Comparison of ENCODE assay signal across 28 cellular contexts in the genomic region with DNA sequence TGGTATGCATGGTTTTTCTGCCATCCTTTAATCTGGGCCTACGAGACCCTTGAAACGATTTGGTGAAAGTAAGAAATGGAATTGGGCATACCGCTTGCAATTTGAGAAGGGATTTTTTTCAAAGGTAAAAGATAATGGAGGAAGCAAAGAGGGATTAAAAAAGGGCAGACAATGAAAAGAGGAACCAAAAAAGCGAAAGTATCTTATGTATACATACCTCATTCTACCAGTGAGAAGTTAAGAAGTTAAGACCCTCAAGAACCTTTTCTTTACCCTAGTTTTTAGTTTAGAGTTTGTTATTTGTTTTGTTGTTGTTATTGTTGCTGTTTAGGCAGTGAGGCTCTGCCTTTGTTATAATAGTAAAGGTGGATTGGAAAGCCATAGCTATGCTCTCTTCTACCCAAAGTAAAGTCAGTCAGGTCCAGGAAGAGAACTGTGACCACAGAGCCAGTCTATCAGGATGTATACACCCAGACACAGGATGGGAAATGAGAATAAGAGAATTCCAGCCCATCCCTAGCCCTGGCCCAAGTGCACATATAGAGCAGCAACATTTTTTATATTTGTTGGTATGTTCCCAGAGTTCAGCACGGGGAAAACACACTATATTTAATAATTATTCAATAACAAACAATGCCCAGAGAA.
DNase-seq lines count a peak whose midpoint lies in the region; ATAC-seq and TF ChIP-seq lines count a peak whose summit lies in the region.
"Had no signal": no experiment of that assay in that cellular context is flagged by ENCODE, and none has a peak within 500 bp of the region (broad histone marks: within the 10 kb centered on the region; RNA-seq: fewer than 3 reads in every experiment).

No MANE protein-coding gene starts in this region.

- no peak overlapping the region for H3K9ac ChIP-seq in MM.1S (ENCODE audit: low read length)

- H3K4me1 Mint-ChIP-seq in CD14-positive monocyte (peaks cover 28% of the 10 kb centered on the region), IgD-negative memory B cell (peaks cover 12 to 20% (median 19%) of the 10 kb centered on the region in 3 donors), endothelial cell (ENCODE audit: unreplicated experiment) (peaks cover 5% of the 10 kb centered on the region)

- H3K9me3 Mint-ChIP-seq in CD14-positive monocyte (peaks cover 3 to 14% (median 9%) of the 10 kb centered on the region in 7 donors), IgD-negative memory B cell (peaks cover 0 to 3% (median under 1%) of the 10 kb centered on the region in 3 donors), endothelial cell (ENCODE audit: unreplicated experiment) (no peaks in the 10 kb centered on the region)
- H3K9me3 Mint-ChIP-seq: type B pancreatic cell had no signal

- no peak for DNase-seq in CD14-positive monocyte (ENCODE audit: low spot score)
- peak; percentile 97 for DNase-seq in OCI-M1 (lab: John Stamatoyannopoulos, UW)
- no peak for DNase-seq in endothelial cell (ENCODE audit: low spot score)
- DNase-seq in stimulated activated CD4-positive, alpha-beta T cell treated with anti-CD3 and anti-CD28 coated beads, Interleukin-12 subunit alpha, Interleukin-12 subunit beta, amount 100 ng/mL, for 4 hours: no peak
- DNase-seq in MM.1S: no peak
- DNase-seq in cortex of kidney (lab: John Stamatoyannopoulos, UW): no peak
- DNase-seq: activated CD4-positive, alpha-beta T cell treated with anti-CD3 and anti-CD28 coated beads for 4 hours; activated CD8-positive, alpha-beta memory T cell treated with anti-CD3 and anti-CD28 coated beads for 24 hours; activated T-cell treated with anti-CD3 and anti-CD28 coated beads for 4 hours; amygdala; C1 segment of cervical spinal cord; COR-L47; gastrocnemius medialis; mammary epithelial cell; NCI-H1105 treated with DMSO at 0.1 percent for 48 hours; NCI-H187 treated with DMSO at 0.1 percent for 48 hours; NCI-H2171; NCI-H82; nephron progenitor cell; stimulated activated naive B cell treated with anti-CD40 and anti-IgM and Interleukin-4, amounts not matched to agents 10 μg/mL and 1 μg/mL and 100 μg/mL, for 72 hours had no signal

- no peaks in the 10 kb centered on the region for H3K27me3 ChIP-seq in MM.1S (replicated peaks; ENCODE audit: insufficient read depth, low read length)
- H3K27me3 ChIP-seq: gastrocnemius medialis had no signal

- H3K4me3 Mint-ChIP-seq in CD14-positive monocyte (no peak overlapping the region), IgD-negative memory B cell (peak overlapping the region in 2 of 4 donors; percentile 5 to 73), endothelial cell (ENCODE audit: unreplicated experiment) (no peak overlapping the region)
- H3K4me3 Mint-ChIP-seq: activated naive CD4-positive, alpha-beta T cell treated with anti-CD3 and anti-CD28 coated beads, Interleukin-2, amount 50 U/mL, for 24 hours; nephron progenitor cell; stimulated activated naive B cell treated with anti-CD40 and anti-IgM and Interleukin-4, amounts not matched to agents 10 μg/mL and 1 μg/mL and 100 μg/mL, for 72 hours; T-helper 1 cell treated with Interleukin-12 subunit alpha and Interleukin-12 subunit beta and Interleukin-4 antibody, amounts not matched to agents 30 μg/mL and 1 μg/mL, for 36 hours; type B pancreatic cell had no signal

- peak overlapping the region in 4 of 7 donors; percentile 17 to 83 (median 66) for H3K27ac Mint-ChIP-seq in CD14-positive monocyte
- peak overlapping the region in 2 of 3 donors; percentile 44 to 47 for H3K27ac Mint-ChIP-seq in IgD-negative memory B cell
- peak overlapping the region; percentile 49 for H3K27ac Mint-ChIP-seq in endothelial cell (ENCODE audit: unreplicated experiment)
- H3K27ac Mint-ChIP-seq: activated naive CD4-positive, alpha-beta T cell treated with anti-CD3 and anti-CD28 coated beads, Interleukin-2, amount 50 U/mL, for 24 hours; activated T-helper 2 cell treated with anti-CD3 and anti-CD28 coated beads, Interferon-gamma antibody, Interleukin-2, Interleukin-4, amounts not matched to agents 10 μg/mL and 5 μg/mL and 100 μg/mL, durations not matched to agents 14 hours and 24 hours and 36 hours; nephron progenitor cell; stimulated activated naive B cell treated with anti-CD40 and anti-IgM and Interleukin-4, amounts not matched to agents 10 μg/mL and 1 μg/mL and 100 μg/mL, for 72 hours; T-helper 1 cell treated with Interleukin-12 subunit alpha and Interleukin-12 subunit beta and Interleukin-4 antibody, amounts not matched to agents 30 μg/mL and 1 μg/mL, for 36 hours; type B pancreatic cell had no signal

- H4K20me1 ChIP-seq in MM.1S (ENCODE audit: insufficient read depth, low read length): no peaks in the 10 kb centered on the region

- H2AFZ ChIP-seq in MM.1S (ENCODE audit: low read length): no peak overlapping the region

- peaks cover 3 to 5% of the 10 kb centered on the region in 2 donors for H3K36me3 Mint-ChIP-seq in CD14-positive monocyte
- H3K36me3 Mint-ChIP-seq in IgD-negative memory B cell: peaks cover 6% of the 10 kb centered on the region
- no peaks in the 10 kb centered on the region for H3K36me3 Mint-ChIP-seq in endothelial cell (ENCODE audit: low read depth, unreplicated experiment)
- H3K36me3 Mint-ChIP-seq: type B pancreatic cell had no signal

- H3K9me2 ChIP-seq in MM.1S (replicated peaks; ENCODE audit: insufficient read depth, low read length): no peaks in the 10 kb centered on the region

- H3K4me2 ChIP-seq in MM.1S (ENCODE audit: low read depth, low read length): no peak overlapping the region

- no peak for ATAC-seq in GM21515 (IDR thresholded peaks at IDR 0.05; ENCODE audit: unreplicated experiment)
- ATAC-seq: gastrocnemius medialis; stimulated activated naive B cell treated with anti-CD40 and anti-IgM and Interleukin-4, amounts not matched to agents 10 μg/mL and 1 μg/mL and 100 μg/mL, for 72 hours had no signal

- TF ChIP-seq CTCF in CD14-positive monocyte (IDR thresholded peaks at IDR 0.05) (no peak), endothelial cell (IDR thresholded peaks at IDR 0.05; ENCODE audit: unreplicated experiment) (no peak), MM.1S (IDR thresholded peaks at IDR 0.05; ENCODE audit: low read length) (no peak)

- H3F3A ChIP-seq in MM.1S (ENCODE audit: insufficient read depth, low read length): no peaks in the 10 kb centered on the region

- H3K4me3 ChIP-seq in MM.1S (ENCODE audit: low read length): no peak overlapping the region
- H3K4me3 ChIP-seq: gastrocnemius medialis, HAP-1, skin epidermis had no signal

- H3K27me3 Mint-ChIP-seq in CD14-positive monocyte (ENCODE audit: low read depth in 3 of 3) (peaks cover 0 to 1% (median 0%) of the 10 kb centered on the region in 3 donors), IgD-negative memory B cell (no peaks in the 10 kb centered on the region), endothelial cell (ENCODE audit: unreplicated experiment) (no peaks in the 10 kb centered on the region)
- H3K27me3 Mint-ChIP-seq: activated naive CD4-positive, alpha-beta T cell treated with anti-CD3 and anti-CD28 coated beads, Interleukin-2, amount 50 U/mL, for 24 hours; stimulated activated naive B cell treated with anti-CD40 and anti-IgM and Interleukin-4, amounts not matched to agents 10 μg/mL and 1 μg/mL and 100 μg/mL, for 72 hours; type B pancreatic cell had no signal

- H3K4me1 ChIP-seq in MM.1S (ENCODE audit: low read length): no peaks in the 10 kb centered on the region

- H3K36me3 ChIP-seq in MM.1S (replicated peaks; ENCODE audit: insufficient read depth, low read length): no peaks in the 10 kb centered on the region
- H3K36me3 ChIP-seq: gastrocnemius medialis, HAP-1 had no signal

- H3K79me2 ChIP-seq in MM.1S (ENCODE audit: low read length): no peaks in the 10 kb centered on the region

- no peak overlapping the region for H3K27ac ChIP-seq in MM.1S (ENCODE audit: low read length)
- H3K27ac ChIP-seq: gastrocnemius medialis, skin epidermis had no signal

- intact Hi-C loops in CD14-positive monocyte (cut with micrococcal nuclease): no loop called here

- H3K9me3 ChIP-seq in MM.1S (replicated peaks; ENCODE audit: insufficient read depth, low read length): no peaks in the 10 kb centered on the region; the same call in 1 of the 2 replicates
- H3K9me3 ChIP-seq: gastrocnemius medialis, HAP-1 had no signal
